In genomic region chr4:147733614-147734344, GRCh38 we compare ENCODE assay signal across 8 cellular contexts. TPM values are rescaled to one million over a fixed set of nuclear protein-coding genes. Genes with fewer than 3 reads are reported as not detected.
DNase-seq lines count a peak whose midpoint lies in the region; ATAC-seq, FAIRE-seq and TF ChIP-seq lines count a peak whose summit lies in the region.

No MANE protein-coding gene starts in this region.

- H3K9me2 ChIP-seq in GM23338 (ENCODE audit: insufficient read depth): no peaks in the 10 kb centered on the region

- H3K4me1 ChIP-seq in GM23338 (ENCODE audit: insufficient read depth): peaks cover 37% of the 10 kb centered on the region
- peaks cover 72% of the 10 kb centered on the region for H3K4me1 ChIP-seq in left ventricle myocardium inferior

- no peaks in the 10 kb centered on the region for H3K9me3 ChIP-seq in left ventricle myocardium inferior (replicated peaks)

- DNase-seq in GM23338 (ENCODE audit: low spot score) (no peak), WTC11 (ENCODE audit: low spot score) (no peak), left ventricle myocardium inferior (peak; percentile 29), HTR-8/SVneo (ENCODE audit: insufficient read length, low spot score) (no peak), NCI-H2227 (lab: John Stamatoyannopoulos, UW; ENCODE audit: unreplicated experiment) (no peak)
- no peak for DNase-seq in stimulated activated effector memory CD8-positive, alpha-beta T cell treated with anti-CD3 and anti-CD28 coated beads, Interleukin-12 subunit alpha, Interleukin-12 subunit beta, amount 100 ng/mL, for 72 hours (ENCODE audit: low spot score in 2 of 2)
- DNase-seq in activated effector memory CD4-positive, alpha-beta T cell treated with Interleukin-2 at 50 U/mL for 16 hours: no peak

- peaks cover 3% of the 10 kb centered on the region; the same call in 1 of the 2 replicates for H3F3A ChIP-seq in GM23338 (replicated peaks; ENCODE audit: low read depth)

- H3K9me3 Mint-ChIP-seq in GM23338 (no peaks in the 10 kb centered on the region), WTC11 (no peaks in the 10 kb centered on the region)
- no peaks in the 10 kb centered on the region for H3K9me3 Mint-ChIP-seq in stimulated activated effector memory CD8-positive, alpha-beta T cell treated with anti-CD3 and anti-CD28 coated beads, Interleukin-12 subunit alpha, Interleukin-12 subunit beta, amount 100 ng/mL, for 72 hours

- peak overlapping the region; percentile 97 for H3K4me2 ChIP-seq in GM23338

- H4K20me1 ChIP-seq in GM23338 (replicated peaks; ENCODE audit: insufficient read depth): no peaks in the 10 kb centered on the region

- intact Hi-C loops in left ventricle myocardium inferior (cut with micrococcal nuclease): no loop called here

- H3K36me3 Mint-ChIP-seq in GM23338 (ENCODE audit: low read depth) (no peaks in the 10 kb centered on the region), WTC11 (no peaks in the 10 kb centered on the region)
- H3K36me3 Mint-ChIP-seq in stimulated activated effector memory CD8-positive, alpha-beta T cell treated with anti-CD3 and anti-CD28 coated beads, Interleukin-12 subunit alpha, Interleukin-12 subunit beta, amount 100 ng/mL, for 72 hours: no peaks in the 10 kb centered on the region

- H3K27me3 Mint-ChIP-seq in GM23338 (ENCODE audit: insufficient read depth, low read depth, poor library complexity): peaks cover 31% of the 10 kb centered on the region
- H3K27me3 Mint-ChIP-seq in WTC11 (ENCODE audit: low read depth): peaks cover 56% of the 10 kb centered on the region

- FAIRE-seq in HTR-8/SVneo (lab: Jason Lieb, UNC): no peak

- POLR2A ChIA-PET in WTC11 (lab: Charles Lee): no interaction called here

- CTCF ChIA-PET in WTC11 (lab: Charles Lee): interaction anchor here (1.3 kb wide), 1 partner anchor 133 kb away, joined by 6 read pairs; no protein-coding TSS in a partner anchor

- peak overlapping the region; percentile 85 for H3K4me3 ChIP-seq in GM23338
- H3K4me3 ChIP-seq in left ventricle myocardium inferior: peak overlapping the region; percentile 93

- TF ChIP-seq CTCF in GM23338 (conservative IDR thresholded peaks at IDR 0.05; ENCODE audit: low read depth in 2 of 2): peak; percentile 30 to 39
- no peak for TF ChIP-seq CTCF in WTC11 (IDR thresholded peaks at IDR 0.05)
- TF ChIP-seq CTCF in left ventricle myocardium inferior (IDR thresholded peaks at IDR 0.05; ENCODE audit: borderline replicate concordance): no peak

- H3K27ac Mint-ChIP-seq in GM23338 (no peak overlapping the region), WTC11 (no peak overlapping the region; the same call in 1 of the 2 replicates)
- H3K27ac Mint-ChIP-seq in stimulated activated effector memory CD8-positive, alpha-beta T cell treated with anti-CD3 and anti-CD28 coated beads, Interleukin-12 subunit alpha, Interleukin-12 subunit beta, amount 100 ng/mL, for 72 hours: no peak overlapping the region

- H3K27ac ChIP-seq in GM23338 (ENCODE audit: low read depth): no peak overlapping the region
- peak overlapping the region; percentile 97 for H3K27ac ChIP-seq in left ventricle myocardium inferior (replicated peaks)

- H3K36me3 ChIP-seq in GM23338 (ENCODE audit: insufficient read depth): no peaks in the 10 kb centered on the region
- no peaks in the 10 kb centered on the region for H3K36me3 ChIP-seq in left ventricle myocardium inferior

- H3K27me3 ChIP-seq in GM23338 (ENCODE audit: insufficient read depth): peaks cover 72% of the 10 kb centered on the region
- H3K27me3 ChIP-seq in left ventricle myocardium inferior (ENCODE audit: low read depth): no peaks in the 10 kb centered on the region

- no peak for ATAC-seq in GM23338
- ATAC-seq in WTC11: peak; percentile 1; the same call in 1 of the 2 replicates
- ATAC-seq in stimulated activated effector memory CD8-positive, alpha-beta T cell treated with anti-CD3 and anti-CD28 coated beads, Interleukin-12 subunit alpha, Interleukin-12 subunit beta, amount 100 ng/mL, for 72 hours: no peak
- no peak for ATAC-seq in HG03039 (IDR thresholded peaks at IDR 0.05; ENCODE audit: unreplicated experiment)

- peak overlapping the region; percentile 72 for H3K4me3 Mint-ChIP-seq in GM23338
- peak overlapping the region; percentile 84 for H3K4me3 Mint-ChIP-seq in WTC11
- peak overlapping the region; percentile 87 for H3K4me3 Mint-ChIP-seq in stimulated activated effector memory CD8-positive, alpha-beta T cell treated with anti-CD3 and anti-CD28 coated beads, Interleukin-12 subunit alpha, Interleukin-12 subunit beta, amount 100 ng/mL, for 72 hours

- H3K4me1 Mint-ChIP-seq in GM23338 (peaks cover 47% of the 10 kb centered on the region), WTC11 (peaks cover 60% of the 10 kb centered on the region)
- H3K4me1 Mint-ChIP-seq in stimulated activated effector memory CD8-positive, alpha-beta T cell treated with anti-CD3 and anti-CD28 coated beads, Interleukin-12 subunit alpha, Interleukin-12 subunit beta, amount 100 ng/mL, for 72 hours: peaks cover 41% of the 10 kb centered on the region

- H3K79me2 ChIP-seq in GM23338 (replicated peaks; ENCODE audit: insufficient read depth): no peaks in the 10 kb centered on the region

- no peak overlapping the region for H2AFZ ChIP-seq in GM23338

TF ChIP-seq in GM23338, 12 proteins besides CTCF, POLR2A, EP300 and RAD21 (continues in another document):
- no peak for TF ChIP-seq REST (IDR thresholded peaks at IDR 0.05; ENCODE audit: unreplicated experiment)
- no peak for TF ChIP-seq ZNF114 (CRISPR knock-in tag; IDR thresholded peaks at IDR 0.05)
- TF ChIP-seq POLR2AphosphoS5 (IDR thresholded peaks at IDR 0.05; ENCODE audit: low read depth): no peak

TF ChIP-seq in WTC11, 78 proteins besides CTCF, POLR2A, EP300 and RAD21:
- TF ChIP-seq ZNF281 (CRISPR knock-in tag; IDR thresholded peaks at IDR 0.05) (no peak), ZNF138 (CRISPR knock-in tag; conservative IDR thresholded peaks at IDR 0.05) (no peak), FOXP4 (CRISPR knock-in tag; IDR thresholded peaks at IDR 0.05) (no peak)

RNA-seq across cellular contexts. Expression of gene ARHGAP10, which starts 1.9 kb away (rescaled TPM):
- total RNA-seq in GM23338 (2014; rRNA removed; shearing (Covaris generic)): 4.6 and 5.1 TPM in 2 replicates
- polyA plus RNA-seq in GM23338 (2016; fragmentation: Nextera tagmentation; extraction: Ambion mirVana): 4.6 and 6.3 TPM in 2 replicates
- 7.1 to 9.6 TPM (median 8.0 TPM) in 3 replicates for total RNA-seq in WTC11 (2021)
- 59.7 TPM for total RNA-seq in left ventricle myocardium inferior

RNA-seq across cellular contexts. Expression of gene PRMT9, which starts 49.8 kb away (rescaled TPM):
- total RNA-seq in GM23338 (2014; rRNA removed; shearing (Covaris generic)): 11.2 and 13.1 TPM in 2 replicates
- polyA plus RNA-seq in GM23338 (2016; fragmentation: Nextera tagmentation; extraction: Ambion mirVana): 6.4 and 7.6 TPM in 2 replicates
- total RNA-seq in WTC11 (2021) (9.5 to 11.4 TPM (median 10.4 TPM) in 3 replicates), left ventricle myocardium inferior (5.0 TPM)

Comparison
In these comparisons a context has a peak if more than half of its experiments do, and no peak if none do; other contexts are left out.
1. CTCF ChIP-seq: peak in GM23338 (2 of 2); none in WTC11 (single experiment) and left ventricle myocardium inferior (single experiment).
2. Peak in every context shown above with its lines, with median percentiles within 50 percentile points of each other: H3K4me3 Mint-ChIP-seq.